ENCODE assay signal across 16 cellular contexts in genomic region chr17:4201231-4201630, GRCh38. TPM values are rescaled to one million over a fixed set of nuclear protein-coding genes. Genes with fewer than 3 reads are reported as not detected.
DNase-seq lines count a peak whose midpoint lies in the region; ATAC-seq and TF ChIP-seq lines count a peak whose summit lies in the region.
"Had no signal": no experiment of that assay in that cellular context is flagged by ENCODE, and none has a peak within 500 bp of the region (broad histone marks: within the 10 kb centered on the region; RNA-seq: fewer than 3 reads in every experiment).

No MANE protein-coding gene starts in this region.

- peak; percentile 34 for DNase-seq in AG08395 (ENCODE audit: low spot score)
- DNase-seq in EH (ENCODE audit: low read depth): peak; percentile 66
- DNase-seq in WTC11 (ENCODE audit: low spot score): no peak
- peak; percentile 25 to 59 for DNase-seq in foreskin fibroblast
- no peak for DNase-seq in GF-D8 (lab: John Stamatoyannopoulos, UW)
- no peak for DNase-seq in endothelial cell (ENCODE audit: low spot score)
- DNase-seq: C1 segment of cervical spinal cord; KBM-7; NCI-H1092; NCI-H1694; NCI-H69; NK-92 treated with Interleukin-12 subunit alpha and Interleukin-12 subunit beta, amount 100 ng/mL, for 24 hours; OCI-M1; RPMI8226 had no signal

- H3K4me3 ChIP-seq in foreskin fibroblast (ENCODE audit: low read depth in 1 of 2, low read length in 2 of 2): no peak overlapping the region
- H3K4me3 ChIP-seq: GM23338 had no signal

- no peak for TF ChIP-seq CTCF in WTC11 (IDR thresholded peaks at IDR 0.05)
- no peak for TF ChIP-seq CTCF in foreskin fibroblast (IDR thresholded peaks at IDR 0.05; ENCODE audit: low read depth, low read length)
- TF ChIP-seq CTCF in endothelial cell (IDR thresholded peaks at IDR 0.05; ENCODE audit: unreplicated experiment): no peak

- ATAC-seq in WTC11: no peak
- no peak for ATAC-seq in GM18519 (IDR thresholded peaks at IDR 0.05; ENCODE audit: low FRiP score, unreplicated experiment)
- ATAC-seq: GM23338 had no signal

- POLR2A ChIA-PET in WTC11 (lab: Charles Lee): no interaction called here

- H3K36me3 Mint-ChIP-seq in WTC11: peaks cover 35% of the 10 kb centered on the region
- peaks cover 13% of the 10 kb centered on the region for H3K36me3 Mint-ChIP-seq in endothelial cell (ENCODE audit: low read depth, unreplicated experiment)

- H3K4me1 Mint-ChIP-seq in WTC11: no peaks in the 10 kb centered on the region
- H3K4me1 Mint-ChIP-seq in endothelial cell (ENCODE audit: unreplicated experiment): no peaks in the 10 kb centered on the region
- H3K4me1 Mint-ChIP-seq: GM23338 had no signal

- H3K27me3 Mint-ChIP-seq in WTC11 (ENCODE audit: low read depth) (no peaks in the 10 kb centered on the region), endothelial cell (ENCODE audit: unreplicated experiment) (peaks cover 2% of the 10 kb centered on the region)

- H3K4me3 Mint-ChIP-seq in WTC11 (no peak overlapping the region), endothelial cell (ENCODE audit: unreplicated experiment) (no peak overlapping the region)
- H3K4me3 Mint-ChIP-seq: GM23338 had no signal

- CTCF ChIA-PET in WTC11 (lab: Charles Lee): interaction anchor here (1.0 to 2.6 kb wide), 4 partner anchors 15 to 212 kb away, joined by 3 to 39 read pairs (median 14); no protein-coding TSS in a partner anchor

- H3K27ac Mint-ChIP-seq in WTC11 (peak overlapping the region; percentile 15), endothelial cell (ENCODE audit: unreplicated experiment) (no peak overlapping the region)

- H3K9me3 Mint-ChIP-seq in WTC11 (no peaks in the 10 kb centered on the region), endothelial cell (ENCODE audit: unreplicated experiment) (no peaks in the 10 kb centered on the region)
- H3K9me3 Mint-ChIP-seq: GM23338 had no signal

TF ChIP-seq in WTC11, 78 proteins besides CTCF, POLR2A, EP300 and RAD21:
- TF ChIP-seq ZNF416 (CRISPR knock-in tag; IDR thresholded peaks at IDR 0.05) (no peak), HMGXB4 (CRISPR knock-in tag; IDR thresholded peaks at IDR 0.05) (no peak), GRHL2 (CRISPR knock-in tag; IDR thresholded peaks at IDR 0.05; ENCODE audit: insufficient replicate concordance, severe bottlenecking) (no peak), ZBTB21 (CRISPR knock-in tag; IDR thresholded peaks at IDR 0.05; ENCODE audit: borderline replicate concordance) (no peak), FOXP1 (CRISPR knock-in tag; IDR thresholded peaks at IDR 0.05; ENCODE audit: borderline replicate concordance) (no peak), EMX1 (CRISPR knock-in tag; IDR thresholded peaks at IDR 0.05) (no peak), FOXJ3 (CRISPR knock-in tag; IDR thresholded peaks at IDR 0.05; ENCODE audit: borderline replicate concordance) (no peak), CREM (CRISPR knock-in tag; IDR thresholded peaks at IDR 0.05) (no peak), TEAD4 (CRISPR knock-in tag; IDR thresholded peaks at IDR 0.05) (no peak), TCF7 (CRISPR knock-in tag; IDR thresholded peaks at IDR 0.05; ENCODE audit: low read depth) (no peak), ATF3 (CRISPR knock-in tag; conservative IDR thresholded peaks at IDR 0.05) (no peak), ETV6 (CRISPR knock-in tag; IDR thresholded peaks at IDR 0.05) (no peak)

RNA-seq across cellular contexts. Expression of gene CYB5D2, which starts 58.2 kb away (rescaled TPM):
- total RNA-seq in WTC11 (2021) (7.8 to 9.0 TPM (median 8.8 TPM) in 3 replicates), endothelial cell (ENCODE audit: unreplicated experiment) (29.9 TPM)

RNA-seq across cellular contexts. Expression of gene ZZEF1, which starts 58.4 kb away (rescaled TPM):
- total RNA-seq in WTC11 (2021): 16.3 to 24.1 TPM (median 17.5 TPM) in 3 replicates
- 43.3 TPM for total RNA-seq in endothelial cell (ENCODE audit: unreplicated experiment)

Comparison
In these comparisons a context has a peak if more than half of its experiments do, and no peak if none do; other contexts are left out.
1. DNase-seq: peak in AG08395 (single experiment), EH (single experiment) and foreskin fibroblast (2 of 2); none in WTC11 (single experiment), GF-D8 (single experiment) and endothelial cell (single experiment).